ENCODE assay signal across 29 cellular contexts in the genomic region with DNA sequence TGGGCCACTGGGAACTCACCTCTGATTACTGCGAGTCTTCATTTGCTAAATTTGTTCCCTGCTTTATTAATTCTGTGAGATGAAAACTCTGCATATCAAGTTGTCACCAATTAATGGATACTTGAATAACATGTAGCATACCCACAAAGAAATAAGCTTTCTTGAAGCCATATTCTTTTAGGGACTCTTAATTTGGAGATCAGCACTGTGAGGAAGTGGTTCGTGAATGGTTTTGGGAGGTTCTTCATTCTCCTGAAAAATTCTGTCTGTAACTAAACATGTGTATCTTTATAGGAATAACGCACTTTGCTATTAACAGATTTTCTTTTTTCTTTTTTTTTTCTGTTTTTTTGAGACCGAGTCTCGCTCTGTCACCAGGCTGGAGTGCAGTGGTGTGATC.
"Had no signal": no experiment of that assay in that cellular context is flagged by ENCODE, and none has a peak within 500 bp of the region (broad histone marks: within the 10 kb centered on the region; RNA-seq: fewer than 3 reads in every experiment).

No MANE protein-coding gene starts in this region.

- H3K36me3 ChIP-seq: stomach, suprapubic skin, thoracic aorta, thyroid gland, tibial artery, tibial nerve, transverse colon, upper lobe of left lung, upper lobe of right lung, uterus, vagina had no signal

- H3K9me3 Mint-ChIP-seq: stimulated activated effector memory CD8-positive, alpha-beta T cell treated with anti-CD3 and anti-CD28 coated beads, Interleukin-12 subunit alpha, Interleukin-12 subunit beta, amount 100 ng/mL, for 72 hours; stimulated activated memory B cell treated with anti-CD40 and anti-IgM and Interleukin-4, amounts not matched to agents 10 μg/mL and 1 μg/mL and 100 μg/mL, for 72 hours; stimulated activated naive B cell treated with anti-CD40 and anti-IgM and Interleukin-4, amounts not matched to agents 10 μg/mL and 1 μg/mL and 100 μg/mL, for 72 hours; stimulated activated naive CD8-positive, alpha-beta T cell treated with anti-CD3 and anti-CD28 coated beads, Interleukin-15, amount 100 ng/mL, for 72 hours; stimulated activated naive CD8-positive, alpha-beta T cell treated with anti-CD3 and anti-CD28 coated beads, Interleukin-15, Interleukin-2, amounts not matched to agents 100 ng/mL and 50 ng/mL, for 24 hours; type B pancreatic cell had no signal

- DNase-seq: stimulated activated CD4-positive, alpha-beta T cell treated with anti-CD3 and anti-CD28 coated beads, Interleukin-2, amount 100 ng/mL, for 48 hours; stimulated activated CD4-positive, alpha-beta T cell treated with anti-CD3 and anti-CD28 coated beads, Interleukin-4, amount 100 ng/mL, for 1 hour; stimulated activated CD4-positive, alpha-beta T cell treated with anti-CD3 and anti-CD28 coated beads, Interleukin-4, amount 100 ng/mL, for 24 hours; stimulated activated CD4-positive, alpha-beta T cell treated with anti-CD3 and anti-CD28 coated beads, Interleukin-4, amount 100 ng/mL, for 4 hours; stimulated activated CD8-positive, alpha-beta memory T cell treated with anti-CD3 and anti-CD28 coated beads, Interleukin-4, amount 100 ng/mL, for 48 hours; stimulated activated naive B cell treated with anti-CD40 and anti-IgM and Interleukin-4, amounts not matched to agents 10 μg/mL and 1 μg/mL and 100 μg/mL, for 72 hours; stimulated activated naive CD4-positive, alpha-beta T cell; stimulated activated naive CD4-positive, alpha-beta T cell treated with Interleukin-2 at 50 U/mL for 16 hours; stimulated activated naive CD8-positive, alpha-beta T cell treated with anti-CD3 and anti-CD28 coated beads, Interleukin-15, amount 100 ng/mL, for 72 hours; stimulated activated naive CD8-positive, alpha-beta T cell treated with anti-CD3 and anti-CD28 coated beads, Interleukin-15, Interleukin-2, amounts not matched to agents 100 U/mL and 50 U/mL, for 24 hours; stomach; substantia nigra; testis; thyroid gland; tibial artery; transverse colon; trophoblast cell; upper lobe of left lung; upper lobe of right lung; uterus had no signal

- H3K9me3 ChIP-seq: stomach, suprapubic skin, testis, thoracic aorta, thyroid gland, tibial artery, tibial nerve, transverse colon, upper lobe of left lung, upper lobe of right lung, uterus, vagina had no signal

- H3K36me3 Mint-ChIP-seq: stimulated activated effector memory CD8-positive, alpha-beta T cell treated with anti-CD3 and anti-CD28 coated beads, Interleukin-12 subunit alpha, Interleukin-12 subunit beta, amount 100 ng/mL, for 72 hours; stimulated activated memory B cell treated with anti-CD40 and anti-IgM and Interleukin-4, amounts not matched to agents 10 μg/mL and 1 μg/mL and 100 μg/mL, for 72 hours; stimulated activated naive B cell treated with anti-CD40 and anti-IgM and Interleukin-4, amounts not matched to agents 10 μg/mL and 1 μg/mL and 100 μg/mL, for 72 hours; type B pancreatic cell had no signal

- H3K27me3 Mint-ChIP-seq: stimulated activated memory B cell treated with anti-CD40 and anti-IgM and Interleukin-4, amounts not matched to agents 10 μg/mL and 1 μg/mL and 100 μg/mL, for 72 hours; stimulated activated naive B cell treated with anti-CD40 and anti-IgM and Interleukin-4, amounts not matched to agents 10 μg/mL and 1 μg/mL and 100 μg/mL, for 72 hours; type B pancreatic cell had no signal

- H3K27ac Mint-ChIP-seq: stimulated activated effector memory CD8-positive, alpha-beta T cell treated with anti-CD3 and anti-CD28 coated beads, Interleukin-12 subunit alpha, Interleukin-12 subunit beta, amount 100 ng/mL, for 72 hours; stimulated activated memory B cell treated with anti-CD40 and anti-IgM and Interleukin-4, amounts not matched to agents 10 μg/mL and 1 μg/mL and 100 μg/mL, for 72 hours; stimulated activated naive B cell treated with anti-CD40 and anti-IgM and Interleukin-4, amounts not matched to agents 10 μg/mL and 1 μg/mL and 100 μg/mL, for 72 hours; stimulated activated naive CD8-positive, alpha-beta T cell treated with anti-CD3 and anti-CD28 coated beads, Interleukin-15, amount 100 ng/mL, for 72 hours; stimulated activated naive CD8-positive, alpha-beta T cell treated with anti-CD3 and anti-CD28 coated beads, Interleukin-15, Interleukin-2, amounts not matched to agents 100 ng/mL and 50 ng/mL, for 24 hours; type B pancreatic cell had no signal

- H3K4me3 Mint-ChIP-seq: stimulated activated effector memory CD8-positive, alpha-beta T cell treated with anti-CD3 and anti-CD28 coated beads, Interleukin-12 subunit alpha, Interleukin-12 subunit beta, amount 100 ng/mL, for 72 hours; stimulated activated memory B cell treated with anti-CD40 and anti-IgM and Interleukin-4, amounts not matched to agents 10 μg/mL and 1 μg/mL and 100 μg/mL, for 72 hours; stimulated activated naive B cell treated with anti-CD40 and anti-IgM and Interleukin-4, amounts not matched to agents 10 μg/mL and 1 μg/mL and 100 μg/mL, for 72 hours; stimulated activated naive CD8-positive, alpha-beta T cell treated with anti-CD3 and anti-CD28 coated beads, Interleukin-15, amount 100 ng/mL, for 72 hours; stimulated activated naive CD8-positive, alpha-beta T cell treated with anti-CD3 and anti-CD28 coated beads, Interleukin-15, Interleukin-2, amounts not matched to agents 100 ng/mL and 50 ng/mL, for 24 hours; type B pancreatic cell had no signal

- H3K4me1 ChIP-seq: stomach, suprapubic skin, testis, thyroid gland, tibial artery, tibial nerve, transverse colon, upper lobe of left lung, upper lobe of right lung, uterus, vagina had no signal

- FAIRE-seq: urothelium cell line had no signal

- H3K4me1 Mint-ChIP-seq: stimulated activated effector memory CD8-positive, alpha-beta T cell treated with anti-CD3 and anti-CD28 coated beads, Interleukin-12 subunit alpha, Interleukin-12 subunit beta, amount 100 ng/mL, for 72 hours; stimulated activated naive CD8-positive, alpha-beta T cell treated with anti-CD3 and anti-CD28 coated beads, Interleukin-15, amount 100 ng/mL, for 72 hours had no signal

- H3K27me3 ChIP-seq: stomach, suprapubic skin, testis, thyroid gland, tibial artery, tibial nerve, transverse colon, upper lobe of left lung, upper lobe of right lung, uterus, vagina had no signal

- H3K4me3 ChIP-seq: stomach, suprapubic skin, testis, thoracic aorta, thyroid gland, tibial artery, tibial nerve, transverse colon, upper lobe of left lung, upper lobe of right lung, uterus, vagina had no signal

- H3K27ac ChIP-seq: stomach, suprapubic skin, testis, thoracic aorta, thyroid gland, tibial artery, tibial nerve, transverse colon, upper lobe of left lung, upper lobe of right lung, uterus, vagina had no signal

- ATAC-seq: stimulated activated effector memory CD8-positive, alpha-beta T cell treated with anti-CD3 and anti-CD28 coated beads, Interleukin-12 subunit alpha, Interleukin-12 subunit beta, amount 100 ng/mL, for 72 hours; stimulated activated memory B cell treated with anti-CD40 and anti-IgM and Interleukin-4, amounts not matched to agents 10 μg/mL and 1 μg/mL and 100 μg/mL, for 72 hours; stimulated activated naive B cell treated with anti-CD40 and anti-IgM and Interleukin-4, amounts not matched to agents 10 μg/mL and 1 μg/mL and 100 μg/mL, for 72 hours; stimulated activated naive CD8-positive, alpha-beta T cell treated with anti-CD3 and anti-CD28 coated beads, Interleukin-15, amount 100 ng/mL, for 72 hours; stimulated activated naive CD8-positive, alpha-beta T cell treated with anti-CD3 and anti-CD28 coated beads, Interleukin-15, Interleukin-2, amounts not matched to agents 100 U/mL and 50 U/mL, for 24 hours; upper lobe of right lung had no signal
